In genomic region chr2:106159867-106160785, GRCh38 we compare ENCODE assay signal across 8 cellular contexts. TPM values are rescaled to one million over a fixed set of nuclear protein-coding genes. Genes with fewer than 3 reads are reported as not detected.
A peak's percentile ranks its signal among the peaks of the same experiment; 100 is the strongest.
DNase-seq lines count a peak whose midpoint lies in the region; ATAC-seq, FAIRE-seq and TF ChIP-seq lines count a peak whose summit lies in the region.

No MANE protein-coding gene starts in this region.

- H3K27me3 ChIP-seq in H7 (ENCODE audit: control insufficient read depth, insufficient read depth, low read length) (no peaks in the 10 kb centered on the region), right atrium auricular region (no peaks in the 10 kb centered on the region)

- H3K36me3 ChIP-seq in kidney (ENCODE audit: control insufficient read depth in 1 of 2, insufficient read depth in 2 of 2, low read length in 2 of 2): peaks cover 2 to 9% of the 10 kb centered on the region in 2 donors
- H3K36me3 ChIP-seq in H7 (replicated peaks; ENCODE audit: control insufficient read depth, insufficient read depth, low read length): peaks cover 3% of the 10 kb centered on the region; the same call in 1 of the 2 replicates
- peaks cover under 1% of the 10 kb centered on the region for H3K36me3 ChIP-seq in right atrium auricular region

- H3K9me3 Mint-ChIP-seq in activated CD4-positive, alpha-beta T cell treated with anti-CD3 and anti-CD28 coated beads, Interleukin-2, amount 10 ng/mL, durations not matched to agents 24 days and 14 days: peaks cover 8% of the 10 kb centered on the region
- H3K9me3 Mint-ChIP-seq in stimulated activated naive CD8-positive, alpha-beta T cell treated with anti-CD3 and anti-CD28 coated beads, Interleukin-15, Interleukin-2, amounts not matched to agents 100 ng/mL and 50 ng/mL, for 24 hours: peaks cover 7% of the 10 kb centered on the region

- H3K9ac ChIP-seq in kidney (ENCODE audit: low read length in 2 of 2): peak overlapping the region in 1 of 2 donors; percentile 57

- H3K27ac Mint-ChIP-seq in activated CD4-positive, alpha-beta T cell treated with anti-CD3 and anti-CD28 coated beads, Interleukin-2, amount 10 ng/mL, durations not matched to agents 24 days and 14 days: peak overlapping the region; percentile 90
- H3K27ac Mint-ChIP-seq in stimulated activated naive CD8-positive, alpha-beta T cell treated with anti-CD3 and anti-CD28 coated beads, Interleukin-15, Interleukin-2, amounts not matched to agents 100 ng/mL and 50 ng/mL, for 24 hours: peak overlapping the region; percentile 95

- H3K4me1 ChIP-seq in kidney (ENCODE audit: control insufficient read depth in 1 of 2, insufficient read depth in 1 of 2, low read depth in 1 of 2, low read length in 2 of 2) (peaks cover 6 to 20% of the 10 kb centered on the region in 2 donors), right atrium auricular region (peaks cover 0 to 7% of the 10 kb centered on the region in 2 donors)

- peak; percentile 30 for DNase-seq in Ammon's horn (ENCODE audit: low spot score)
- peak; percentile 85 for DNase-seq in activated CD4-positive, alpha-beta T cell treated with anti-CD3 and anti-CD28 coated beads, Interleukin-2, amount 10 ng/mL, durations not matched to agents 24 days and 14 days
- no peak for DNase-seq in kidney
- no peak for DNase-seq in H7
- DNase-seq in right atrium auricular region (ENCODE audit: low spot score): no peak
- no peak for DNase-seq in urothelium cell line (ENCODE audit: low spot score)

- intact Hi-C loops in activated CD4-positive, alpha-beta T cell treated with anti-CD3 and anti-CD28 coated beads, Interleukin-2, amount 10 ng/mL, durations not matched to agents 24 days and 14 days (cut with micrococcal nuclease): loop anchor here (1.0 to 5.0 kb wide), 4 partner anchors 19 to 54 kb away; no protein-coding TSS in a partner anchor
- intact Hi-C loops in kidney (cut with DNase I): no loop called here

- H3K9me3 ChIP-seq in kidney (ENCODE audit: control insufficient read depth in 1 of 2, low read length in 2 of 2): no peaks in the 10 kb centered on the region
- peaks cover 0 to 5% of the 10 kb centered on the region in 2 donors for H3K9me3 ChIP-seq in right atrium auricular region

- no peak for FAIRE-seq in kidney (lab: Jason Lieb, UNC)
- no peak for FAIRE-seq in urothelium cell line (lab: Jason Lieb, UNC)

- TF ChIP-seq CTCF in kidney (IDR thresholded peaks at IDR 0.05; ENCODE audit: borderline replicate concordance, extremely low read depth, insufficient read depth) (no peak), right atrium auricular region (IDR thresholded peaks at IDR 0.05) (no peak)

- H3K4me3 ChIP-seq in kidney (ENCODE audit: low read length in 2 of 2): peak overlapping the region in 1 of 2 donors; percentile 26
- no peak overlapping the region for H3K4me3 ChIP-seq in H7 (ENCODE audit: insufficient read depth, low read depth, low read length)
- no peak overlapping the region for H3K4me3 ChIP-seq in right atrium auricular region

- H3K4me1 Mint-ChIP-seq in activated CD4-positive, alpha-beta T cell treated with anti-CD3 and anti-CD28 coated beads, Interleukin-2, amount 10 ng/mL, durations not matched to agents 24 days and 14 days: peaks cover 56% of the 10 kb centered on the region
- peaks cover 96% of the 10 kb centered on the region for H3K4me1 Mint-ChIP-seq in stimulated activated naive CD8-positive, alpha-beta T cell treated with anti-CD3 and anti-CD28 coated beads, Interleukin-15, Interleukin-2, amounts not matched to agents 100 ng/mL and 50 ng/mL, for 24 hours (ENCODE audit: low read depth)

- peak; percentile 52 for ATAC-seq in HG02852 (IDR thresholded peaks at IDR 0.05; ENCODE audit: unreplicated experiment)

- H3K27ac ChIP-seq in kidney (ENCODE audit: low read depth in 2 of 2, low read length in 2 of 2): peak overlapping the region; percentile 85 to 94
- no peak overlapping the region for H3K27ac ChIP-seq in right atrium auricular region

- H3K4me3 Mint-ChIP-seq in activated CD4-positive, alpha-beta T cell treated with anti-CD3 and anti-CD28 coated beads, Interleukin-2, amount 10 ng/mL, durations not matched to agents 24 days and 14 days: peak overlapping the region; percentile 82
- peak overlapping the region; percentile 88 for H3K4me3 Mint-ChIP-seq in stimulated activated naive CD8-positive, alpha-beta T cell treated with anti-CD3 and anti-CD28 coated beads, Interleukin-15, Interleukin-2, amounts not matched to agents 100 ng/mL and 50 ng/mL, for 24 hours

- peaks cover 61% of the 10 kb centered on the region for H3K36me3 Mint-ChIP-seq in activated CD4-positive, alpha-beta T cell treated with anti-CD3 and anti-CD28 coated beads, Interleukin-2, amount 10 ng/mL, durations not matched to agents 24 days and 14 days (ENCODE audit: low read depth)
- H3K36me3 Mint-ChIP-seq in stimulated activated naive CD8-positive, alpha-beta T cell treated with anti-CD3 and anti-CD28 coated beads, Interleukin-15, Interleukin-2, amounts not matched to agents 100 ng/mL and 50 ng/mL, for 24 hours (ENCODE audit: low read depth): peaks cover 79% of the 10 kb centered on the region

- H3K27me3 Mint-ChIP-seq in activated CD4-positive, alpha-beta T cell treated with anti-CD3 and anti-CD28 coated beads, Interleukin-2, amount 10 ng/mL, durations not matched to agents 24 days and 14 days: no peaks in the 10 kb centered on the region
- no peaks in the 10 kb centered on the region for H3K27me3 Mint-ChIP-seq in stimulated activated naive CD8-positive, alpha-beta T cell treated with anti-CD3 and anti-CD28 coated beads, Interleukin-15, Interleukin-2, amounts not matched to agents 100 ng/mL and 50 ng/mL, for 24 hours

RNA-seq across cellular contexts. Expression of gene UXS1, which starts 34.0 kb away (rescaled TPM):
- 34.9 and 37.6 TPM in 2 replicates for total RNA-seq in activated CD4-positive, alpha-beta T cell treated with anti-CD3 and anti-CD28 coated beads, Interleukin-2, amount 10 ng/mL, durations not matched to agents 24 days and 14 days
- 56.6 TPM for total RNA-seq in kidney
- polyA plus RNA-seq in kidney (ENCODE audit: insufficient read depth, low read depth, low replicate concordance): 74.4 TPM
- total RNA-seq in H7 (2014; rRNA removed; shearing (Covaris generic)): 20.9 and 27.3 TPM in 2 replicates
- total RNA-seq in right atrium auricular region: 10 to 100 TPM; 25.0 to 33.5 TPM

Comparison
In these comparisons a context has a peak if more than half of its experiments do, and no peak if none do; other contexts are left out.
1. DNase-seq: peak in Ammon's horn (single experiment) and activated CD4-positive, alpha-beta T cell treated with anti-CD3 and anti-CD28 coated beads, Interleukin-2, amount 10 ng/mL, durations not matched to agents 24 days and 14 days (single experiment); none in kidney (single experiment), H7 (single experiment), right atrium auricular region (single experiment) and urothelium cell line (single experiment).
2. H3K27ac ChIP-seq: peak in kidney (2 of 2); none in right atrium auricular region (0 of 2).